In genomic region chr3:48065035-48065434, GRCh38 we compare ENCODE assay signal across 1 cellular context.
TF ChIP-seq lines count a peak whose summit lies in the region.

No MANE protein-coding gene starts in this region.

TF ChIP-seq in K562, 482 proteins besides CTCF, POLR2A, EP300 and RAD21:
- TF ChIP-seq SAFB2 (IDR thresholded peaks at IDR 0.05; ENCODE audit: borderline replicate concordance, low read depth, low read length, severe bottlenecking): no peak
- peak; percentile 42 for TF ChIP-seq TFE3 (CRISPR knock-in tag; IDR thresholded peaks at IDR 0.05)
